Comparison of ENCODE assay signal across 14 cellular contexts in genomic region chr4:151235373-151235772, GRCh38. TPM values are rescaled to one million over a fixed set of nuclear protein-coding genes. Genes with fewer than 3 reads are reported as not detected.
"Had no signal": no experiment of that assay in that cellular context is flagged by ENCODE, and none has a peak within 500 bp of the region (broad histone marks: within the 10 kb centered on the region; RNA-seq: fewer than 3 reads in every experiment).

No MANE protein-coding gene starts in this region.

RNA-seq across cellular contexts. Expression of gene PRSS48, which starts 41.6 kb away (rescaled TPM):
- total RNA-seq: stomach, subcutaneous adipose tissue, suprapubic skin, temporal lobe, thoracic aorta, thyroid gland, tibial nerve, transverse colon, upper lobe of left lung, upper lobe of right lung, ureter, urinary bladder, uterus, vagina had no signal
- polyA plus RNA-seq: stomach, urinary bladder had no signal
